In genomic region chr3:125055165-125055912, GRCh38 we compare ENCODE assay signal across 8 cellular contexts. TPM values are rescaled to one million over a fixed set of nuclear protein-coding genes. Genes with fewer than 3 reads are reported as not detected.
DNase-seq lines count a peak whose midpoint lies in the region; ATAC-seq, FAIRE-seq and TF ChIP-seq lines count a peak whose summit lies in the region.

No MANE protein-coding gene starts in this region.

- ATAC-seq in HG03469 (IDR thresholded peaks at IDR 0.05; ENCODE audit: unreplicated experiment) = no peak

- H3K9me3 ChIP-seq in HAP-1 (no peaks in the 10 kb centered on the region), kidney (ENCODE audit: control insufficient read depth in 1 of 2, low read length in 2 of 2) (no peaks in the 10 kb centered on the region)

- TF ChIP-seq CTCF in astrocyte of the cerebellum (IDR thresholded peaks at IDR 0.05; ENCODE audit: low read depth, low read length, missing control alignments) (no peak), kidney (IDR thresholded peaks at IDR 0.05; ENCODE audit: borderline replicate concordance, extremely low read depth, insufficient read depth) (no peak)

- intact Hi-C loops in kidney (cut with DNase I) = no loop called here

- peak overlapping the region; percentile 59 to 85 for H3K27ac ChIP-seq in kidney (ENCODE audit: low read depth in 2 of 2, low read length in 2 of 2)

- TF ChIP-seq POLR2A in GM12892 (IDR thresholded peaks at IDR 0.05; ENCODE audit: low read depth, low read length) = no peak

- H3K36me3 ChIP-seq in HAP-1 (replicated peaks) (0 out of 2 replicates have a peak, but pooled peaks cover 4% of the 10 kb centered on the region), kidney (ENCODE audit: control insufficient read depth in 1 of 2, insufficient read depth in 2 of 2, low read length in 2 of 2) (no peaks in the 10 kb centered on the region)

- H3K4me1 ChIP-seq in HAP-1 = peaks cover 26% of the 10 kb centered on the region
- peaks cover 13 to 26% of the 10 kb centered on the region in 2 donors for H3K4me1 ChIP-seq in kidney (ENCODE audit: control insufficient read depth in 1 of 2, insufficient read depth in 1 of 2, low read depth in 1 of 2, low read length in 2 of 2)

- peak overlapping the region; percentile 71 to 76 for H3K9ac ChIP-seq in kidney (ENCODE audit: low read length in 2 of 2)

- no peaks in the 10 kb centered on the region for H3K27me3 ChIP-seq in HAP-1 (ENCODE audit: low read depth)

- DNase-seq in GM12892 (ENCODE audit: insufficient read length) (peak; percentile 56), HAP-1 (ENCODE audit: low spot score in 2 of 2) (peak in 1 of 2 experiments; percentile 38), NCI-H146 treated with DMSO at 0.1 percent for 48 hours (lab: John Stamatoyannopoulos, UW; ENCODE audit: unreplicated experiment) (peak; percentile 63), astrocyte of the cerebellum (ENCODE audit: low read depth) (no peak), kidney (peak; percentile 81), NCI-H1694 (lab: John Stamatoyannopoulos, UW) (no peak)
- peak in 5 of 6 experiments; percentile 10 to 69 (median 26) for DNase-seq in stimulated activated naive CD4-positive, alpha-beta T cell (lab: John Stamatoyannopoulos, UW)

- peak; percentile 27 for FAIRE-seq in GM12892 (lab: Jason Lieb, UNC)
- no peak for FAIRE-seq in kidney (lab: Jason Lieb, UNC)

- in situ Hi-C loops in HAP-1 (cut with MboI; ENCODE audit: low sequenced_read_pairs) = no loop called here
- in situ Hi-C loops in astrocyte of the cerebellum (cut with HindIII; ENCODE audit: low sequenced_read_pairs) = no loop called here

- H3K4me3 ChIP-seq in HAP-1 = peak overlapping the region; percentile 46
- peak overlapping the region; percentile 91 for H3K4me3 ChIP-seq in astrocyte of the cerebellum (ENCODE audit: low read depth, low read length)
- H3K4me3 ChIP-seq in kidney (ENCODE audit: low read length in 2 of 2) = peak overlapping the region; percentile 79 to 88

RNA-seq across cellular contexts. Expression of gene HEG1, which starts 0.5 kb away (rescaled TPM):
- polyA plus RNA-seq in GM12892 (2012; ENCODE audit: missing spikeins) = 13.3 TPM
- total RNA-seq in kidney = 96.3 TPM
- polyA plus RNA-seq in kidney (ENCODE audit: insufficient read depth, low read depth, low replicate concordance) = 10.3 TPM

Comparison
In these comparisons a context has a peak if more than half of its experiments do, and no peak if none do; other contexts are left out.
1. DNase-seq: peak in GM12892 (single experiment), NCI-H146 treated with DMSO at 0.1 percent for 48 hours (single experiment), kidney (single experiment) and stimulated activated naive CD4-positive, alpha-beta T cell (5 of 6); none in astrocyte of the cerebellum (single experiment) and NCI-H1694 (single experiment).
2. Peak in every context shown above with its lines, with median percentiles within 50 percentile points of each other: H3K4me3 ChIP-seq.